1 cellular context compared by ENCODE assay signal in genomic region chr2:241351640-241352031, GRCh38.
A peak's percentile ranks its signal among the peaks of the same experiment; 100 is the strongest.
TF ChIP-seq lines count a peak whose summit lies in the region.

No MANE protein-coding gene starts in this region.

TF ChIP-seq in HepG2, 621 proteins besides CTCF, POLR2A, EP300 and RAD21 (continued from another document):
- TF ChIP-seq ZGPAT (CRISPR knock-in tag; IDR thresholded peaks at IDR 0.05) (0 out of 2 replicates have a peak, but pooled peaks have one; percentile 26), NFIC (IDR thresholded peaks at IDR 0.05; ENCODE audit: low read length) (peak; percentile 54; the same call in 1 of the 2 replicates), RARG (CRISPR knock-in tag; IDR thresholded peaks at IDR 0.05; ENCODE audit: low read depth) (no peak), BHLHE40 (IDR thresholded peaks at IDR 0.05; ENCODE audit: low read length) (no peak), ELF4 (CRISPR knock-in tag; IDR thresholded peaks at IDR 0.05; ENCODE audit: borderline replicate concordance) (no peak), ZBTB26 (CRISPR knock-in tag; IDR thresholded peaks at IDR 0.05; ENCODE audit: borderline replicate concordance) (0 out of 2 replicates have a peak, but pooled peaks have one; percentile 86), KLF16 (CRISPR knock-in tag; IDR thresholded peaks at IDR 0.05) (peak in 1 of 2 experiments; percentile 22; a peak in 1 of 4 replicates)
